ENCODE assay signal across 8 cellular contexts in genomic region chr22:19886605-19887250, GRCh38. TPM values are rescaled to one million over a fixed set of nuclear protein-coding genes. Genes with fewer than 3 reads are reported as not detected.
DNase-seq lines count a peak whose midpoint lies in the region; ATAC-seq and TF ChIP-seq lines count a peak whose summit lies in the region.

No MANE protein-coding gene starts in this region.

- peak overlapping the region; percentile 49 for H3K4me2 ChIP-seq in Karpas-422 (ENCODE audit: low read depth, low read length, poor library complexity, severe bottlenecking)
- H3K4me2 ChIP-seq in PC-3 (ENCODE audit: low read length), result no peak overlapping the region

- intact Hi-C loops in A673 (cut with micrococcal nuclease; ENCODE audit: unreplicated experiment) (no loop called here), left cardiac atrium (cut with DNase I) (no loop called here), PC-3 (cut with micrococcal nuclease) (no loop called here)

- H3K36me3 ChIP-seq in A673 (ENCODE audit: insufficient read depth, low read length, poor library complexity, severe bottlenecking), result no peaks in the 10 kb centered on the region
- no peaks in the 10 kb centered on the region for H3K36me3 ChIP-seq in Karpas-422 (ENCODE audit: insufficient read depth, low read length)
- no peaks in the 10 kb centered on the region for H3K36me3 ChIP-seq in PC-3 (ENCODE audit: low read depth, low read length)

- no peaks in the 10 kb centered on the region for H3K27me3 ChIP-seq in A673 (replicated peaks; ENCODE audit: insufficient read depth, low read depth, low read length, poor library complexity)
- no peaks in the 10 kb centered on the region for H3K27me3 ChIP-seq in Karpas-422 (ENCODE audit: low read length)
- no peaks in the 10 kb centered on the region for H3K27me3 ChIP-seq in PC-3 (ENCODE audit: low read length)

- no peaks in the 10 kb centered on the region for H3F3A ChIP-seq in PC-3 (ENCODE audit: low read length, unreplicated experiment)

- no peaks in the 10 kb centered on the region for H3K9me3 Mint-ChIP-seq in activated CD8-positive, alpha-beta T cell treated with anti-CD3 and anti-CD28 coated beads, Interleukin-2, amount 10 ng/mL, durations not matched to agents 7 days and 5 days (ENCODE audit: insufficient read depth)
- H3K9me3 Mint-ChIP-seq in stimulated activated effector memory CD8-positive, alpha-beta T cell treated with anti-CD3 and anti-CD28 coated beads, Interleukin-12 subunit alpha, Interleukin-12 subunit beta, amount 100 ng/mL, for 72 hours, result no peaks in the 10 kb centered on the region

- peak; percentile 87 for DNase-seq in A673 (ENCODE audit: low spot score)
- peak; percentile 82 for DNase-seq in Karpas-422
- peak; percentile 35 for DNase-seq in activated CD8-positive, alpha-beta T cell treated with anti-CD3 and anti-CD28 coated beads, Interleukin-2, amount 10 ng/mL, durations not matched to agents 7 days and 5 days
- peak; percentile 25 for DNase-seq in left cardiac atrium
- no peak for DNase-seq in T1000 (lab: John Stamatoyannopoulos, UW)
- DNase-seq in PC-3, result no peak
- no peak for DNase-seq in stimulated activated effector memory CD8-positive, alpha-beta T cell treated with anti-CD3 and anti-CD28 coated beads, Interleukin-12 subunit alpha, Interleukin-12 subunit beta, amount 100 ng/mL, for 72 hours (ENCODE audit: low spot score in 2 of 2)

- no peaks in the 10 kb centered on the region for H3K36me3 Mint-ChIP-seq in activated CD8-positive, alpha-beta T cell treated with anti-CD3 and anti-CD28 coated beads, Interleukin-2, amount 10 ng/mL, durations not matched to agents 7 days and 5 days (ENCODE audit: low read depth)
- no peaks in the 10 kb centered on the region for H3K36me3 Mint-ChIP-seq in stimulated activated effector memory CD8-positive, alpha-beta T cell treated with anti-CD3 and anti-CD28 coated beads, Interleukin-12 subunit alpha, Interleukin-12 subunit beta, amount 100 ng/mL, for 72 hours

- TSS peak; percentile 58 for BruUV-seq in A673 (replicated peaks; lab: Mats Ljungman, UMichigan)
- BruUV-seq in PC-3 (replicated peaks; lab: Mats Ljungman, UMichigan), result no TSS peak

- H3K27ac ChIP-seq in A673 (ENCODE audit: low read depth, low read length, poor library complexity, severe bottlenecking) (peak overlapping the region; percentile 89), Karpas-422 (ENCODE audit: low read length) (peak overlapping the region; percentile 57), PC-3 (ENCODE audit: low read length) (no peak overlapping the region)

- no peak for ATAC-seq in activated CD8-positive, alpha-beta T cell treated with anti-CD3 and anti-CD28 coated beads, Interleukin-2, amount 10 ng/mL, durations not matched to agents 7 days and 5 days
- ATAC-seq in left cardiac atrium (peak in 1 of 2 donors; percentile 19), HG02885 (IDR thresholded peaks at IDR 0.05; ENCODE audit: poor library complexity, unreplicated experiment) (no peak), PC-3 (no peak)
- no peak for ATAC-seq in stimulated activated effector memory CD8-positive, alpha-beta T cell treated with anti-CD3 and anti-CD28 coated beads, Interleukin-12 subunit alpha, Interleukin-12 subunit beta, amount 100 ng/mL, for 72 hours

- peak overlapping the region; percentile 81 for H3K27ac Mint-ChIP-seq in activated CD8-positive, alpha-beta T cell treated with anti-CD3 and anti-CD28 coated beads, Interleukin-2, amount 10 ng/mL, durations not matched to agents 7 days and 5 days
- no peak overlapping the region for H3K27ac Mint-ChIP-seq in stimulated activated effector memory CD8-positive, alpha-beta T cell treated with anti-CD3 and anti-CD28 coated beads, Interleukin-12 subunit alpha, Interleukin-12 subunit beta, amount 100 ng/mL, for 72 hours

- no peak overlapping the region for H3K4me3 Mint-ChIP-seq in activated CD8-positive, alpha-beta T cell treated with anti-CD3 and anti-CD28 coated beads, Interleukin-2, amount 10 ng/mL, durations not matched to agents 7 days and 5 days
- no peak overlapping the region for H3K4me3 Mint-ChIP-seq in stimulated activated effector memory CD8-positive, alpha-beta T cell treated with anti-CD3 and anti-CD28 coated beads, Interleukin-12 subunit alpha, Interleukin-12 subunit beta, amount 100 ng/mL, for 72 hours

- peaks cover 39% of the 10 kb centered on the region for H3K4me1 Mint-ChIP-seq in activated CD8-positive, alpha-beta T cell treated with anti-CD3 and anti-CD28 coated beads, Interleukin-2, amount 10 ng/mL, durations not matched to agents 7 days and 5 days (ENCODE audit: low read depth)
- H3K4me1 Mint-ChIP-seq in stimulated activated effector memory CD8-positive, alpha-beta T cell treated with anti-CD3 and anti-CD28 coated beads, Interleukin-12 subunit alpha, Interleukin-12 subunit beta, amount 100 ng/mL, for 72 hours, result peaks cover 10% of the 10 kb centered on the region

- H4K20me1 ChIP-seq in Karpas-422 (ENCODE audit: insufficient read depth, low read depth, low read length) (no peaks in the 10 kb centered on the region), PC-3 (ENCODE audit: low read length) (no peaks in the 10 kb centered on the region)

- H3K27me3 Mint-ChIP-seq in activated CD8-positive, alpha-beta T cell treated with anti-CD3 and anti-CD28 coated beads, Interleukin-2, amount 10 ng/mL, durations not matched to agents 7 days and 5 days (ENCODE audit: low read depth), result no peaks in the 10 kb centered on the region

- peak overlapping the region; percentile 51 for H3K9ac ChIP-seq in Karpas-422 (ENCODE audit: low read length)
- no peak overlapping the region for H3K9ac ChIP-seq in PC-3 (ENCODE audit: low read length)

- H3K4me1 ChIP-seq in A673 (ENCODE audit: insufficient read depth, low read length, poor library complexity, severe bottlenecking) (peaks cover 57% of the 10 kb centered on the region), Karpas-422 (ENCODE audit: low read length) (peaks cover 35% of the 10 kb centered on the region), PC-3 (ENCODE audit: insufficient read depth, low read length) (peaks cover 21% of the 10 kb centered on the region)

- no peaks in the 10 kb centered on the region for H3K79me2 ChIP-seq in Karpas-422 (ENCODE audit: low read length)
- H3K79me2 ChIP-seq in PC-3 (ENCODE audit: low read length), result no peaks in the 10 kb centered on the region

- peak overlapping the region; percentile 36; the same call in 1 of the 2 replicates for H2AFZ ChIP-seq in Karpas-422 (ENCODE audit: low read length)
- H2AFZ ChIP-seq in PC-3 (ENCODE audit: low read length), result no peak overlapping the region

- POLR2A ChIA-PET in A673 (lab: Charles Lee; ENCODE audit: low non-redundant PET), result no interaction called here
- POLR2A ChIA-PET in activated CD8-positive, alpha-beta T cell treated with anti-CD3 and anti-CD28 coated beads, Interleukin-2, amount 10 ng/mL, durations not matched to agents 7 days and 5 days (lab: Charles Lee), result interaction anchor here (1.3 to 2.1 kb wide), 4 partner anchors 10 to 37 kb away, joined by 3 to 14 read pairs (median 8); partner anchors contain the start of genes GNB1L and RTL10
- POLR2A ChIA-PET in PC-3 (lab: Charles Lee; ENCODE audit: unreplicated experiment), result no interaction called here

- H3K4me3 ChIP-seq in A673 (ENCODE audit: low read depth, low read length, poor library complexity, severe bottlenecking) (no peak overlapping the region), Karpas-422 (ENCODE audit: low read length) (no peak overlapping the region), PC-3 (ENCODE audit: low read length) (no peak overlapping the region)

- no peak for TF ChIP-seq CTCF in A673 (conservative IDR thresholded peaks at IDR 0.05; ENCODE audit: low read depth, low read length)
- TF ChIP-seq CTCF in PC-3 (conservative IDR thresholded peaks at IDR 0.05; ENCODE audit: low read depth, low read length), result no peak

- H3K9me3 ChIP-seq in A673 (ENCODE audit: low read depth, low read length, poor library complexity, severe bottlenecking) (no peaks in the 10 kb centered on the region), Karpas-422 (ENCODE audit: low read length) (no peaks in the 10 kb centered on the region), PC-3 (ENCODE audit: low read length) (no peaks in the 10 kb centered on the region)

- CTCF ChIA-PET in A673 (lab: Charles Lee), result interaction anchor here (1.0 kb wide), 1 partner anchor 157 kb away, joined by 3 read pairs; no protein-coding TSS in a partner anchor
- CTCF ChIA-PET in activated CD8-positive, alpha-beta T cell treated with anti-CD3 and anti-CD28 coated beads, Interleukin-2, amount 10 ng/mL, durations not matched to agents 7 days and 5 days (lab: Charles Lee), result interaction anchor here (0.8 to 2.4 kb wide), 6 partner anchors 22 to 163 kb away, joined by 3 to 8 read pairs (median 4); partner anchors contain the start of gene GP1BB
- CTCF ChIA-PET in PC-3 (lab: Charles Lee), result no interaction called here

- H3K9me2 ChIP-seq in Karpas-422 (replicated peaks; ENCODE audit: insufficient read depth, low read length), result no peaks in the 10 kb centered on the region
- H3K9me2 ChIP-seq in PC-3 (replicated peaks; ENCODE audit: low read length), result no peaks in the 10 kb centered on the region

RNA-seq across cellular contexts. Expression of gene GNB1L, which starts 32.1 kb away (rescaled TPM):
- total RNA-seq in A673 (2021) (17.8 and 17.9 TPM in 2 replicates), left cardiac atrium (1 to 10 TPM; 2.5 to 4.5 TPM), PC-3 (2014; rRNA removed) (27.0 and 28.8 TPM in 2 replicates)
- 4.4 and 8.5 TPM in 2 replicates for total RNA-seq in Karpas-422 (2014; rRNA removed; shearing (Covaris generic); ENCODE audit: low replicate concordance)
- total RNA-seq in activated CD8-positive, alpha-beta T cell treated with anti-CD3 and anti-CD28 coated beads, Interleukin-2, amount 10 ng/mL, durations not matched to agents 7 days and 5 days, result 10 to 100 TPM in 1 of 2 experiments, 1 to 10 TPM in 1; 9.7 to 10.3 TPM

RNA-seq across cellular contexts. Expression of gene RTL10, which starts 32.1 kb away (rescaled TPM):
- 22.7 and 25.6 TPM in 2 replicates for total RNA-seq in A673 (2021)
- total RNA-seq in Karpas-422 (2014; rRNA removed; shearing (Covaris generic); ENCODE audit: low replicate concordance), result 6.5 and 12.2 TPM in 2 replicates
- 10 to 100 TPM; 16.1 to 17.0 TPM for total RNA-seq in activated CD8-positive, alpha-beta T cell treated with anti-CD3 and anti-CD28 coated beads, Interleukin-2, amount 10 ng/mL, durations not matched to agents 7 days and 5 days
- total RNA-seq in left cardiac atrium, result 1 to 10 TPM; 6.8 to 7.7 TPM
- total RNA-seq in PC-3 (2014; rRNA removed), result 7.8 and 12.2 TPM in 2 replicates

RNA-seq across cellular contexts. Expression of gene COMT, which starts 54.8 kb away (rescaled TPM):
- total RNA-seq in A673 (2021) (87.8 and 98.6 TPM in 2 replicates), left cardiac atrium (100 to 1,000 TPM; 101 to 103 TPM), PC-3 (2014; rRNA removed) (204 and 205 TPM in 2 replicates)
- 72.0 and 181 TPM in 2 replicates for total RNA-seq in Karpas-422 (2014; rRNA removed; shearing (Covaris generic); ENCODE audit: low replicate concordance)
- total RNA-seq in activated CD8-positive, alpha-beta T cell treated with anti-CD3 and anti-CD28 coated beads, Interleukin-2, amount 10 ng/mL, durations not matched to agents 7 days and 5 days, result 10 to 100 TPM; 92.8 to 97.1 TPM

RNA-seq across cellular contexts. Expression of gene TXNRD2, which starts 54.9 kb away (rescaled TPM):
- total RNA-seq in A673 (2021) (25.2 and 32.6 TPM in 2 replicates), left cardiac atrium (10 to 100 TPM; 22.7 to 29.6 TPM), PC-3 (2014; rRNA removed) (23.0 and 32.1 TPM in 2 replicates)
- total RNA-seq in Karpas-422 (2014; rRNA removed; shearing (Covaris generic); ENCODE audit: low replicate concordance), result 7.0 and 20.7 TPM in 2 replicates
- total RNA-seq in activated CD8-positive, alpha-beta T cell treated with anti-CD3 and anti-CD28 coated beads, Interleukin-2, amount 10 ng/mL, durations not matched to agents 7 days and 5 days, result 10 to 100 TPM; 16.1 to 19.3 TPM

Comparison
In these comparisons a context has a peak if more than half of its experiments do, and no peak if none do; other contexts are left out.
1. DNase-seq: peak in A673 (single experiment), Karpas-422 (single experiment), activated CD8-positive, alpha-beta T cell treated with anti-CD3 and anti-CD28 coated beads, Interleukin-2, amount 10 ng/mL, durations not matched to agents 7 days and 5 days (single experiment) and left cardiac atrium (single experiment); none in T1000 (single experiment), PC-3 (single experiment) and stimulated activated effector memory CD8-positive, alpha-beta T cell treated with anti-CD3 and anti-CD28 coated beads, Interleukin-12 subunit alpha, Interleukin-12 subunit beta, amount 100 ng/mL, for 72 hours (0 of 2).